In genomic region chr13:59750860-59751259, GRCh38 we compare ENCODE assay signal across 10 cellular contexts.
DNase-seq lines count a peak whose midpoint lies in the region; ATAC-seq and TF ChIP-seq lines count a peak whose summit lies in the region.
"Had no signal": no experiment of that assay in that cellular context is flagged by ENCODE, and none has a peak within 500 bp of the region (broad histone marks: within the 10 kb centered on the region; RNA-seq: fewer than 3 reads in every experiment).

No MANE protein-coding gene starts in this region.

- ATAC-seq in left ventricle myocardium superior (peak; percentile 26), GM21390 (IDR thresholded peaks at IDR 0.05; ENCODE audit: unreplicated experiment) (no peak)

- H3K4me3 ChIP-seq in HEK293 (ENCODE audit: low read depth, low read length) = no peak overlapping the region

- DNase-seq in anterior cingulate cortex (lab: John Stamatoyannopoulos, UW) (peak in 56 of 58 donors; percentile 8 to 93 (median 65)), left ventricle myocardium superior (no peak), renal cortical epithelial cell (ENCODE audit: low read depth) (peak; percentile 80), dermis blood vessel endothelial cell (no peak), SIG-M5 treated with dmso at 0.1 percent for 504 hours (lab: John Stamatoyannopoulos, UW; ENCODE audit: unreplicated experiment) (no peak)
- no peak for DNase-seq in stimulated activated CD4-positive, alpha-beta T cell treated with anti-CD3 and anti-CD28 coated beads, Interleukin-4, amount 100 ng/mL, for 1 hour
- DNase-seq: activated CD8-positive, alpha-beta memory T cell treated with anti-CD3 and anti-CD28 coated beads for 24 hours; NCI-H2081 had no signal

- H3K36me3 ChIP-seq in HEK293 (ENCODE audit: control insufficient read depth in 2 of 2, insufficient read depth in 1 of 2, low read length in 2 of 2) = no peaks in the 10 kb centered on the region

- CTCF ChIA-PET in HEK293 (lab: Yijun Ruan, JAX) = no interaction called here

- no peak overlapping the region for H3K27ac ChIP-seq in HEK293 (ENCODE audit: extremely low read depth, low read depth, low read length)

- H3K4me1 ChIP-seq in HEK293 (ENCODE audit: control insufficient read depth, insufficient read depth, low read length) = 0 out of 2 replicates have a peak, but pooled peaks cover 3% of the 10 kb centered on the region

- intact Hi-C loops in left ventricle myocardium superior (cut with micrococcal nuclease) = no loop called here

- no peak for TF ChIP-seq CTCF in HEK293 (tag by site-specific recombination; IDR thresholded peaks at IDR 0.05)

- H3K9me3 ChIP-seq in HEK293 (ENCODE audit: control insufficient read depth, insufficient read depth, low read depth, low read length) = no peaks in the 10 kb centered on the region

- POLR2A ChIA-PET in HEK293 (lab: Yijun Ruan, JAX) = no interaction called here

TF ChIP-seq in HEK293, 187 proteins besides CTCF, POLR2A, EP300 and RAD21:
- TF ChIP-seq ZNF747 (tag by site-specific recombination; IDR thresholded peaks at IDR 0.05) (no peak), ZNF26 (tag by site-specific recombination; IDR thresholded peaks at IDR 0.05) (no peak), OVOL3 (tag by site-specific recombination; IDR thresholded peaks at IDR 0.05) (no peak), ZNF175 (tag by site-specific recombination; IDR thresholded peaks at IDR 0.05) (no peak), ZNF133 (tag by site-specific recombination; IDR thresholded peaks at IDR 0.05) (no peak), SCRT2 (tag by site-specific recombination; IDR thresholded peaks at IDR 0.05) (peak; percentile 98), YY1 (tag by site-specific recombination; IDR thresholded peaks at IDR 0.05) (no peak), ZNF664 (tag by site-specific recombination; IDR thresholded peaks at IDR 0.05) (no peak), ZNF112 (tag by site-specific recombination; IDR thresholded peaks at IDR 0.05) (no peak), ZNF341 (tag by site-specific recombination; IDR thresholded peaks at IDR 0.05; ENCODE audit: low read depth) (no peak), ZNF433 (tag by site-specific recombination; IDR thresholded peaks at IDR 0.05; ENCODE audit: low read depth) (no peak), SCRT1 (tag by site-specific recombination; IDR thresholded peaks at IDR 0.05; ENCODE audit: borderline replicate concordance) (peak; percentile 93), ZNF843 (tag by site-specific recombination; IDR thresholded peaks at IDR 0.05) (no peak)
- TF ChIP-seq, protein P1, sequence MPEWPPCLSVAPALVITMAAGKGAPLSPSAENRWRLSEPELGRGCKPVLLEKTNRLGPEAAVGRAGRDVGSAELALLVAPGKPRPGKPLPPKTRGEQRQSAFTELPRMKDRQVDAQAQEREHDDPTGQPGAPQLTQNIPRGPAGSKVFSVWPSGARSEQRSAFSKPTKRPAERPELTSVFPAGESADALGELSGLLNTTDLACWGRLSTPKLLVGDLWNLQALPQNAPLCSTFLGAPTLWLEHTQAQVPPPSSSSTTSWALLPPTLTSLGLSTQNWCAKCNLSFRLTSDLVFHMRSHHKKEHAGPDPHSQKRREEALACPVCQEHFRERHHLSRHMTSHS (tag by site-specific recombination; IDR thresholded peaks at IDR 0.05) = no peak
- TF ChIP-seq, protein P2, sequence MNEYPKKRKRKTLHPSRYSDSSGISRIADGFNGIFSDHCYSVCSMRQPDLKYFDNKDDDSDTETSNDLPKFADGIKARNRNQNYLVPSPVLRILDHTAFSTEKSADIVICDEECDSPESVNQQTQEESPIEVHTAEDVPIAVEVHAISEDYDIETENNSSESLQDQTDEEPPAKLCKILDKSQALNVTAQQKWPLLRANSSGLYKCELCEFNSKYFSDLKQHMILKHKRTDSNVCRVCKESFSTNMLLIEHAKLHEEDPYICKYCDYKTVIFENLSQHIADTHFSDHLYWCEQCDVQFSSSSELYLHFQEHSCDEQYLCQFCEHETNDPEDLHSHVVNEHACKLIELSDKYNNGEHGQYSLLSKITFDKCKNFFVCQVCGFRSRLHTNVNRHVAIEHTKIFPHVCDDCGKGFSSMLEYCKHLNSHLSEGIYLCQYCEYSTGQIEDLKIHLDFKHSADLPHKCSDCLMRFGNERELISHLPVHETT (tag by site-specific recombination; IDR thresholded peaks at IDR 0.05) = no peak
TF ChIP-seq in HEK293: peak in this region for 2.

Comparison
In these comparisons a context has a peak if more than half of its experiments do, and no peak if none do; other contexts are left out.
1. DNase-seq: peak in anterior cingulate cortex (56 of 58) and renal cortical epithelial cell (single experiment); none in left ventricle myocardium superior (single experiment), dermis blood vessel endothelial cell (single experiment), SIG-M5 treated with dmso at 0.1 percent for 504 hours (single experiment) and stimulated activated CD4-positive, alpha-beta T cell treated with anti-CD3 and anti-CD28 coated beads, Interleukin-4, amount 100 ng/mL, for 1 hour (single experiment).